Comparison of ENCODE assay signal across 8 cellular contexts in the genomic region with DNA sequence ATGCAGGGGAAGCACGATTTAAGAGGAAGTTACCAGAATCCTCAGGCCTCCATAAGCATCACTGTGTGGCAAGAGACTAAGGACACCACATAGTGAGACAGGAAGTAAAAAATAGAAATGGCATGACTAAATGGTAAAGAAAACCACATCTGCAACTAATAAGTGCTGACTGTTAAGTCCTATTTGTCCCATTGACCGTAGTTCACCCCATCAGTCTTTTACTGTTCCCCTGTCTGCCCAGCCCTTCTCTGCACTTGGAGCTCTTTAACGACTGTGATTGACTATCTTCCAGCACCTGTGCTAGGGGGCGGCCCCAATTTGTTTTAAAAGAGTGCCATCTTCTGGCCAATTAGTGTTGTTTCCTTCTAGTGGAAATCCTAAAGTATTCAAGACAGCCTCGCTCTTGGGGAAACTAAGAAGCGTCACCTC.
DNase-seq lines count a peak whose midpoint lies in the region; ATAC-seq, FAIRE-seq and TF ChIP-seq lines count a peak whose summit lies in the region.

No MANE protein-coding gene starts in this region.

- no peak overlapping the region for H3K27ac ChIP-seq in brain microvascular endothelial cell

- H3K36me3 ChIP-seq in GM06990 (ENCODE audit: control insufficient read depth, insufficient read depth, low read length) (no peaks in the 10 kb centered on the region), brain microvascular endothelial cell (replicated peaks) (no peaks in the 10 kb centered on the region)

- ATAC-seq in HG02759 (IDR thresholded peaks at IDR 0.05; ENCODE audit: unreplicated experiment), result peak; percentile 80

- in situ Hi-C loops in brain microvascular endothelial cell (cut with HindIII; ENCODE audit: low pct_ligation_motif_present, low sequenced_read_pairs), result no loop called here

- peak; percentile 83 for FAIRE-seq in islet of Langerhans (lab: Jason Lieb, UNC)

- peak; percentile 59 for TF ChIP-seq CTCF in GM06990 (IDR thresholded peaks at IDR 0.05; ENCODE audit: insufficient read depth, low read length, poor library complexity, severe bottlenecking)
- TF ChIP-seq CTCF in brain microvascular endothelial cell (IDR thresholded peaks at IDR 0.05; ENCODE audit: low read depth, low read length, missing control alignments), result peak; percentile 47

- H3K27me3 ChIP-seq in GM06990 (replicated peaks; ENCODE audit: control insufficient read depth, insufficient read depth, low read length) (no peaks in the 10 kb centered on the region), brain microvascular endothelial cell (replicated peaks) (no peaks in the 10 kb centered on the region)

- no peak overlapping the region for H3K4me3 ChIP-seq in GM06990 (replicated peaks; ENCODE audit: low read depth, low read length)
- H3K4me3 ChIP-seq in brain microvascular endothelial cell (ENCODE audit: low read depth, low read length), result no peak overlapping the region

- DNase-seq in GM06990 (ENCODE audit: extremely low read depth, insufficient read length), result peak; percentile 5
- DNase-seq in NCI-H2081 (lab: John Stamatoyannopoulos, UW), result peak; percentile 70 to 79
- DNase-seq in T-helper 22 cell (ENCODE audit: low read depth), result peak; percentile 4
- DNase-seq in brain microvascular endothelial cell, result peak; percentile 39
- DNase-seq in stimulated activated CD4-positive, alpha-beta T cell treated with anti-CD3 and anti-CD28 coated beads, Interleukin-1b, Interleukin-23, amount 100 ng/mL, for 48 hours, result peak; percentile 25
- no peak for DNase-seq in DMS79 (lab: John Stamatoyannopoulos, UW)
